Comparison of ENCODE assay signal across 21 cellular contexts in the genomic region with DNA sequence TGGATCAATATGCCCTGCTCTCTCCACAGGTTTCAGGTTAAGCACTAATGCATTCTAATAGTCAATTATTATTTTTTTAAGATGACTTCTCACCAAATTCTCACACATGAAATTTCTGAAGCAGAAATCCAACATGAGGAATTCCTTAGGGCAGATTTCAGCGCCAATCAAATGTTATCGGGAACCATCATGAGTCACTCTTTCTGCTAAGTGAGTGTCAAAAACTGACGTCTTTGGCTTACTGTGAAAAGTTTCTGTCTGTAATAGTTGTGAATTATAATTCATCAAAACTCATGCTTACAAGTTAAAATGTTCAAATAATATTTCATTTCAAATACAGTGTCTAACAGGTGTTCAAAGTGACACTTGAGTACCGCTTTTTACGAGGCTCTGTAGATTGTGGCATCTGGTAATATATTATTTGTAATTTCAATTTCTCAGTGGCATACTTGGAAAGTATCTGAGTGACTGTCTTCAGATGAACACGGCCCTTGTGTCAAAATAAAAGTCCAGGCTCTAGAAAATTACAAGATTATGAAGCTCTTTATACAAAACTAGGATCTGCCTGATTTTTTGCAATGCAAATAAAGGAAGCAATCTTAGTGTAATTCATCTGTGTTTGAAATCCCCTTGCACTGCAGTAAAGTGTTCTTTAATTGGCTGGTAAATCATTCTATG.
"Had no signal": no experiment of that assay in that cellular context is flagged by ENCODE, and none has a peak within 500 bp of the region (broad histone marks: within the 10 kb centered on the region; RNA-seq: fewer than 3 reads in every experiment).

No MANE protein-coding gene starts in this region.

- H3K27ac ChIP-seq: colonic mucosa, esophagus muscularis mucosa, hepatocyte, right atrium auricular region, skin epidermis, transverse colon, vagina, WERI-Rb-1 had no signal

- H3K27me3 ChIP-seq: colonic mucosa, esophagus muscularis mucosa, hepatocyte, right atrium auricular region, transverse colon, vagina had no signal

- ATAC-seq: activated CD8-positive, alpha-beta memory T cell treated with anti-CD3 and anti-CD28 coated beads, Interleukin-2, amount 10 ng/mL, durations not matched to agents 7 days and 5 days; activated naive CD4-positive, alpha-beta T cell treated with anti-CD3 and anti-CD28 coated beads, Interleukin-2, amount 50 U/mL, for 72 hours; natural killer cell had no signal

- H3K36me3 ChIP-seq: colonic mucosa, esophagus muscularis mucosa, right atrium auricular region, transverse colon, vagina, WERI-Rb-1 had no signal

- H3K9me3 ChIP-seq: colonic mucosa, esophagus muscularis mucosa, right atrium auricular region, transverse colon, vagina had no signal

- H3K36me3 Mint-ChIP-seq: activated CD8-positive, alpha-beta memory T cell treated with anti-CD3 and anti-CD28 coated beads, Interleukin-2, amount 10 ng/mL, durations not matched to agents 7 days and 5 days; activated naive CD4-positive, alpha-beta T cell treated with anti-CD3 and anti-CD28 coated beads, Interleukin-2, amount 50 U/mL, for 72 hours; natural killer cell had no signal

- H3K79me2 ChIP-seq: hepatocyte had no signal

- H2AFZ ChIP-seq: hepatocyte had no signal

- H3K4me3 ChIP-seq: colonic mucosa, esophagus muscularis mucosa, hepatocyte, right atrium auricular region, skin epidermis, transverse colon, vagina had no signal

- H3K4me2 ChIP-seq: hepatocyte had no signal

- H3K9me3 Mint-ChIP-seq: activated T-cell treated with anti-CD3 and anti-CD28 coated beads, Interleukin-2, amount 50 U/mL, for 24 hours had no signal

- H3K4me1 ChIP-seq: colonic mucosa, esophagus muscularis mucosa, right atrium auricular region, vagina had no signal

- H3K4me3 Mint-ChIP-seq: activated CD8-positive, alpha-beta memory T cell treated with anti-CD3 and anti-CD28 coated beads, Interleukin-2, amount 10 ng/mL, durations not matched to agents 7 days and 5 days; activated T-cell treated with anti-CD3 and anti-CD28 coated beads, Interleukin-2, amount 50 U/mL, for 24 hours; natural killer cell had no signal

- FAIRE-seq: kidney had no signal

- H3K27me3 Mint-ChIP-seq: activated CD8-positive, alpha-beta memory T cell treated with anti-CD3 and anti-CD28 coated beads, Interleukin-2, amount 10 ng/mL, durations not matched to agents 7 days and 5 days; activated T-cell treated with anti-CD3 and anti-CD28 coated beads, Interleukin-2, amount 50 U/mL, for 24 hours had no signal

- DNase-seq: activated CD4-positive, alpha-beta T cell treated with anti-CD3 and anti-CD28 coated beads, Interleukin-2, amount 50 U/mL, for 48 hours; activated CD8-positive, alpha-beta memory T cell treated with anti-CD3 and anti-CD28 coated beads, Interleukin-2, amount 10 ng/mL, durations not matched to agents 7 days and 5 days; activated gamma-delta T cell; activated T-cell treated with anti-CD3 and anti-CD28 coated beads, Interleukin-2, amount 50 U/mL, for 24 hours; amniotic stem cell; caudate nucleus; colonic mucosa; mesenchymal stem cell; natural killer cell; nucleus accumbens; stimulated activated CD4-positive, alpha-beta T cell treated with anti-CD3 and anti-CD28 coated beads, Interleukin-4, amount 100 ng/mL, for 24 hours; stimulated activated naive CD4-positive, alpha-beta T cell treated with Interleukin-2 at 50 U/mL for 16 hours; transverse colon; WERI-Rb-1 had no signal

- H3K4me1 Mint-ChIP-seq: activated CD8-positive, alpha-beta memory T cell treated with anti-CD3 and anti-CD28 coated beads, Interleukin-2, amount 10 ng/mL, durations not matched to agents 7 days and 5 days; natural killer cell had no signal
